35 cellular contexts compared by ENCODE assay signal in genomic region chr20:22526512-22527012, GRCh38. TPM values are rescaled to one million over a fixed set of nuclear protein-coding genes. Genes with fewer than 3 reads are reported as not detected.
"Had no signal": no experiment of that assay in that cellular context is flagged by ENCODE, and none has a peak within 500 bp of the region (broad histone marks: within the 10 kb centered on the region; RNA-seq: fewer than 3 reads in every experiment).

No MANE protein-coding gene starts in this region.

- DNase-seq: effector CD8-positive, alpha-beta T cell; endodermal cell; foreskin keratinocyte; heart left ventricle; kidney; mesenchymal stem cell; mucosa of descending colon; naive B cell; sigmoid colon; stimulated activated CD4-positive, alpha-beta T cell treated with anti-CD3 and anti-CD28 coated beads, Interleukin-2, amount 100 ng/mL, for 24 hours; stimulated activated CD4-positive, alpha-beta T cell treated with anti-CD3 and anti-CD28 coated beads, Interleukin-4, amount 100 ng/mL, for 24 hours; stimulated activated naive CD4-positive, alpha-beta T cell treated with Interleukin-2 at 50 U/mL for 16 hours; stomach; thyroid gland; trophoblast cell had no signal

- H3K27ac ChIP-seq: epithelial cell of prostate, foreskin keratinocyte, gastroesophageal sphincter, heart left ventricle, hepatocyte, neutrophil, prostate gland, right atrium auricular region, sigmoid colon, stomach, thyroid gland, vagina had no signal

- H3K4me3 Mint-ChIP-seq: dendritic cell treated with granulocyte-macrophage colony-stimulating factor and Interleukin-4, amounts not matched to agents 40 ng/mL and 50 ng/mL, for 4 days; endodermal cell; mesothelial cell of epicardium; naive B cell; natural killer cell treated with Interleukin-12 subunit alpha and Interleukin-12 subunit beta and Interleukin-15 and Interleukin-18, amount 100 ng/mL, for 72 hours; neural crest cell; stimulated activated effector memory CD8-positive, alpha-beta T cell treated with anti-CD3 and anti-CD28 coated beads, Interleukin-12 subunit alpha, Interleukin-12 subunit beta, amount 100 ng/mL, for 72 hours had no signal

- H3K4me1 ChIP-seq: foreskin keratinocyte, gastroesophageal sphincter, heart left ventricle, prostate gland, right atrium auricular region, sigmoid colon, thyroid gland, vagina had no signal

- H3K27me3 Mint-ChIP-seq: natural killer cell treated with Interleukin-12 subunit alpha and Interleukin-12 subunit beta and Interleukin-15 and Interleukin-18, amount 100 ng/mL, for 72 hours had no signal

- H3K4me3 ChIP-seq: gastroesophageal sphincter, heart left ventricle, hepatocyte, lung, mucosa of descending colon, prostate gland, right atrium auricular region, sigmoid colon, stomach, thyroid gland, vagina had no signal

- H3K36me3 ChIP-seq: gastroesophageal sphincter, heart left ventricle, neutrophil, prostate gland, right atrium auricular region, sigmoid colon, stomach, thyroid gland, vagina had no signal

- H3K4me1 Mint-ChIP-seq: mesothelial cell of epicardium; naive B cell; neural crest cell; stimulated activated effector memory CD8-positive, alpha-beta T cell treated with anti-CD3 and anti-CD28 coated beads, Interleukin-12 subunit alpha, Interleukin-12 subunit beta, amount 100 ng/mL, for 72 hours had no signal

- H3K27ac Mint-ChIP-seq: dendritic cell treated with granulocyte-macrophage colony-stimulating factor and Interleukin-4, amounts not matched to agents 40 ng/mL and 50 ng/mL, for 4 days; endodermal cell; mesothelial cell of epicardium; natural killer cell treated with Interleukin-12 subunit alpha and Interleukin-12 subunit beta and Interleukin-15 and Interleukin-18, amount 100 ng/mL, for 72 hours; stimulated activated effector memory CD8-positive, alpha-beta T cell treated with anti-CD3 and anti-CD28 coated beads, Interleukin-12 subunit alpha, Interleukin-12 subunit beta, amount 100 ng/mL, for 72 hours had no signal

- H3K9me3 Mint-ChIP-seq: dendritic cell treated with granulocyte-macrophage colony-stimulating factor and Interleukin-4, amounts not matched to agents 40 ng/mL and 50 ng/mL, for 4 days; endodermal cell; mesothelial cell of epicardium; natural killer cell treated with Interleukin-12 subunit alpha and Interleukin-12 subunit beta and Interleukin-15 and Interleukin-18, amount 100 ng/mL, for 72 hours; neural crest cell had no signal

- H3K36me3 Mint-ChIP-seq: mesothelial cell of epicardium; naive B cell; natural killer cell treated with Interleukin-12 subunit alpha and Interleukin-12 subunit beta and Interleukin-15 and Interleukin-18, amount 100 ng/mL, for 72 hours; stimulated activated effector memory CD8-positive, alpha-beta T cell treated with anti-CD3 and anti-CD28 coated beads, Interleukin-12 subunit alpha, Interleukin-12 subunit beta, amount 100 ng/mL, for 72 hours had no signal

- H3K4me2 ChIP-seq: hepatocyte had no signal

- H3K9me3 ChIP-seq: gastroesophageal sphincter, heart left ventricle, mucosa of descending colon, neutrophil, prostate gland, right atrium auricular region, sigmoid colon, stomach, thyroid gland, vagina had no signal

- ATAC-seq: esophagus mucosa; foreskin keratinocyte; gastroesophageal sphincter; heart left ventricle; mucosa of descending colon; natural killer cell treated with Interleukin-12 subunit alpha and Interleukin-12 subunit beta and Interleukin-15 and Interleukin-18, amount 100 ng/mL, for 72 hours; stimulated activated effector memory CD8-positive, alpha-beta T cell treated with anti-CD3 and anti-CD28 coated beads, Interleukin-12 subunit alpha, Interleukin-12 subunit beta, amount 100 ng/mL, for 72 hours had no signal

- H3K27me3 ChIP-seq: hepatocyte, right atrium auricular region, vagina had no signal

- H3K79me2 ChIP-seq: hepatocyte had no signal

- H2AFZ ChIP-seq: hepatocyte had no signal

RNA-seq across cellular contexts. Expression of gene FOXA2, which starts 57.8 kb away (rescaled TPM):
- total RNA-seq: fibroblast of lung; gastroesophageal sphincter; heart left ventricle; mesothelial cell of epicardium; natural killer cell treated with Interleukin-12 subunit alpha and Interleukin-12 subunit beta and Interleukin-15 and Interleukin-18, amount 100 ng/mL, for 72 hours; osteoblast; right atrium auricular region; sigmoid colon; skeletal muscle tissue; subcutaneous adipose tissue; temporal lobe; ureter; vagina had no signal
- polyA plus RNA-seq: fibroblast of lung, heart left ventricle had no signal
